ENCODE assay signal across 8 cellular contexts in genomic region chr5:65562731-65563701, GRCh38. TPM values are rescaled to one million over a fixed set of nuclear protein-coding genes. Genes with fewer than 3 reads are reported as not detected.
DNase-seq lines count a peak whose midpoint lies in the region; ATAC-seq, FAIRE-seq and TF ChIP-seq lines count a peak whose summit lies in the region.

Gene CENPK (minus strand): TSS chr5:65563168. CDS start chr5:65554907, 8,261 bp downstream.
Gene PPWD1 (plus strand): TSS chr5:65563296. CDS start chr5:65563311, 15 bp downstream.

- H2AFZ ChIP-seq in keratinocyte (ENCODE audit: control insufficient read depth, low read length): peak within 1 kb of the TSS; percentile 100

- peak; percentile 79 for FAIRE-seq in keratinocyte (lab: Jason Lieb, UNC)

- DNase-seq in AG10803 (ENCODE audit: low read depth) (peak; percentile 91), NCI-H460 (ENCODE audit: extremely low read depth, low read depth) (peak; percentile 96), cerebellum (ENCODE audit: low spot score) (peak; percentile 91), keratinocyte (ENCODE audit: low read depth, low spot score) (peak; percentile 49)
- peak; percentile 91 for DNase-seq in activated CD4-positive, CD25-positive, alpha-beta regulatory T cell treated with anti-CD3 and anti-CD28 coated beads, Interleukin-2, amount 50 U/mL, for 72 hours
- DNase-seq in stimulated activated CD4-positive, alpha-beta T cell treated with anti-CD3 and anti-CD28 coated beads, Interleukin-15, amount 100 ng/mL, for 1 hour (ENCODE audit: low read depth in 1 of 2, low spot score in 1 of 2): peak; percentile 80 to 87

- no peaks in the 10 kb centered on the region for H3K9me3 ChIP-seq in keratinocyte (ENCODE audit: control insufficient read depth, low read depth, low read length)

- H3K4me2 ChIP-seq in keratinocyte (ENCODE audit: control insufficient read depth, extremely low read depth, insufficient read depth, low read depth, low read length): peak within 1 kb of the TSS; percentile 95

- peaks cover 55% of the 10 kb centered on the region for H3K79me2 ChIP-seq in keratinocyte (ENCODE audit: control insufficient read depth, insufficient read depth, low read length)

- TF ChIP-seq CTCF in AG10803 (conservative IDR thresholded peaks at IDR 0.05; ENCODE audit: low read length) (no peak), keratinocyte (optimal IDR thresholded peaks at IDR 0.05 in 1 of 3, IDR thresholded peaks at IDR 0.05 in 1 of 3, conservative IDR thresholded peaks at IDR 0.05 in 1 of 3; ENCODE audit: extremely low read depth in 1 of 3, insufficient read depth in 2 of 3, low read length in 3 of 3) (no peak)

- H3K27me3 ChIP-seq in keratinocyte (ENCODE audit: control insufficient read depth, extremely low read depth, insufficient read depth, low read length): no peaks in the 10 kb centered on the region

- peaks cover 0 to 7% of the 10 kb centered on the region in 2 experiments for H3K36me3 ChIP-seq in keratinocyte (ENCODE audit: control insufficient read depth in 2 of 2, extremely low read depth in 1 of 2, insufficient read depth in 2 of 2, low read length in 2 of 2)

- no peaks in the 10 kb centered on the region for H3K9me1 ChIP-seq in keratinocyte (ENCODE audit: control insufficient read depth, extremely low read depth, insufficient read depth, low read length)

- peaks cover 16% of the 10 kb centered on the region for H3K4me1 ChIP-seq in keratinocyte (ENCODE audit: control insufficient read depth, extremely low read depth, insufficient read depth, low read length)

- H4K20me1 ChIP-seq in keratinocyte (ENCODE audit: control insufficient read depth, extremely low read depth, insufficient read depth, low read length): no peaks in the 10 kb centered on the region

- dilution Hi-C loops in keratinocyte (cut with MboI; ENCODE audit: extremely low pct_ligation_motif_present, low sequenced_read_pairs): no loop called here

- ATAC-seq in GM19043 (IDR thresholded peaks at IDR 0.05; ENCODE audit: low read depth, unreplicated experiment) (peak; percentile 100), HG03378 (IDR thresholded peaks at IDR 0.05; ENCODE audit: unreplicated experiment) (peak; percentile 98)

- H3K9ac ChIP-seq in keratinocyte (ENCODE audit: control insufficient read depth, extremely low read depth, insufficient read depth, low read length): peak within 1 kb of the TSS; percentile 95

- H3K27ac ChIP-seq in keratinocyte (ENCODE audit: control insufficient read depth, insufficient read depth, low read length): peak within 1 kb of the TSS; percentile 95

- H3K4me3 ChIP-seq in AG10803 (ENCODE audit: low read length) (peak within 1 kb of the TSS; percentile 95), keratinocyte (ENCODE audit: control insufficient read depth in 2 of 3, extremely low read depth in 1 of 3, insufficient read depth in 2 of 3, low read depth in 1 of 3, low read length in 3 of 3) (peak within 1 kb of the TSS; percentile 79 to 93 (median 87))

RNA-seq across cellular contexts. Expression of gene CENPK, which starts in this region (rescaled TPM):
- 40.0 and 44.0 TPM in 2 replicates for total RNA-seq in NCI-H460 (2014; rRNA removed; shearing (Covaris generic))
- polyA plus RNA-seq in NCI-H460 (2014; cell fraction: nucleus; rRNA removed): 63.2 and 107 TPM in 2 replicates
- total RNA-seq in cerebellum: 29.6 TPM
- polyA plus RNA-seq in keratinocyte: 3.2 to 15.4 TPM (median 7.4 TPM) in 3 replicates
- 0.76 TPM for polyA plus RNA-seq in keratinocyte (2011; ENCODE audit: low read depth)
- polyA plus RNA-seq in keratinocyte (2011; cell fraction: cytosol; rRNA removed): 3.1 and 4.6 TPM in 2 replicates
- polyA plus RNA-seq in keratinocyte (2011; cell fraction: nucleus; rRNA removed): 5.8 and 13.1 TPM in 2 replicates
- polyA plus RNA-seq in keratinocyte (2012; ENCODE audit: low replicate concordance): 0.58 and 9.4 TPM in 2 replicates
- 0.46 to 10.6 TPM (median 2.0 TPM) in 3 replicates for polyA minus RNA-seq in keratinocyte
- polyA minus RNA-seq in keratinocyte (2011; cell fraction: cytosol; rRNA and poly(A)+ RNA removed): 1.5 TPM
- polyA minus RNA-seq in keratinocyte (2011; cell fraction: nucleus; rRNA and poly(A)+ RNA removed): 6.6 and 7.4 TPM in 2 replicates

RNA-seq across cellular contexts. Expression of gene PPWD1, which starts in this region (rescaled TPM):
- total RNA-seq in NCI-H460 (2014; rRNA removed; shearing (Covaris generic)): 27.6 and 48.5 TPM in 2 replicates
- 70.2 and 77.9 TPM in 2 replicates for polyA plus RNA-seq in NCI-H460 (2014; cell fraction: nucleus; rRNA removed)
- 66.9 TPM for total RNA-seq in cerebellum
- 5.1 to 18.3 TPM (median 10.5 TPM) in 3 replicates for polyA plus RNA-seq in keratinocyte
- polyA plus RNA-seq in keratinocyte (2011; ENCODE audit: low read depth): 69.2 TPM
- polyA plus RNA-seq in keratinocyte (2011; cell fraction: cytosol; rRNA removed): 4.2 and 5.4 TPM in 2 replicates
- polyA plus RNA-seq in keratinocyte (2011; cell fraction: nucleus; rRNA removed): 33.8 and 43.0 TPM in 2 replicates
- polyA plus RNA-seq in keratinocyte (2012; ENCODE audit: low replicate concordance): 15.6 and 22.5 TPM in 2 replicates
- polyA minus RNA-seq in keratinocyte: 1.8 to 18.5 TPM (median 5.2 TPM) in 3 replicates
- polyA minus RNA-seq in keratinocyte (2011; cell fraction: cytosol; rRNA and poly(A)+ RNA removed): 3.1 TPM
- 14.4 and 35.5 TPM in 2 replicates for polyA minus RNA-seq in keratinocyte (2011; cell fraction: nucleus; rRNA and poly(A)+ RNA removed)

Comparison
In these comparisons a context has a peak if more than half of its experiments do, and no peak if none do; other contexts are left out.
1. Peak in every context shown above with its lines: DNase-seq, ATAC-seq, H3K4me3 ChIP-seq and H3K27ac ChIP-seq.